In genomic region chr14:25406818-25407217, GRCh38 we compare ENCODE assay signal across 1 cellular context.
TF ChIP-seq lines count a peak whose summit lies in the region.

No MANE protein-coding gene starts in this region.

TF ChIP-seq in K562, 482 proteins besides CTCF, POLR2A, EP300 and RAD21 (continued from another document):
- TF ChIP-seq, protein P1, sequence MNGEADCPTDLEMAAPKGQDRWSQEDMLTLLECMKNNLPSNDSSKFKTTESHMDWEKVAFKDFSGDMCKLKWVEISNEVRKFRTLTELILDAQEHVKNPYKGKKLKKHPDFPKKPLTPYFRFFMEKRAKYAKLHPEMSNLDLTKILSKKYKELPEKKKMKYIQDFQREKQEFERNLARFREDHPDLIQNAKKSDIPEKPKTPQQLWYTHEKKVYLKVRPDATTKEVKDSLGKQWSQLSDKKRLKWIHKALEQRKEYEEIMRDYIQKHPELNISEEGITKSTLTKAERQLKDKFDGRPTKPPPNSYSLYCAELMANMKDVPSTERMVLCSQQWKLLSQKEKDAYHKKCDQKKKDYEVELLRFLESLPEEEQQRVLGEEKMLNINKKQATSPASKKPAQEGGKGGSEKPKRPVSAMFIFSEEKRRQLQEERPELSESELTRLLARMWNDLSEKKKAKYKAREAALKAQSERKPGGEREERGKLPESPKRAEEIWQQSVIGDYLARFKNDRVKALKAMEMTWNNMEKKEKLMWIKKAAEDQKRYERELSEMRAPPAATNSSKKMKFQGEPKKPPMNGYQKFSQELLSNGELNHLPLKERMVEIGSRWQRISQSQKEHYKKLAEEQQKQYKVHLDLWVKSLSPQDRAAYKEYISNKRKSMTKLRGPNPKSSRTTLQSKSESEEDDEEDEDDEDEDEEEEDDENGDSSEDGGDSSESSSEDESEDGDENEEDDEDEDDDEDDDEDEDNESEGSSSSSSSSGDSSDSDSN (IDR thresholded peaks at IDR 0.05; ENCODE audit: borderline replicate concordance in 1 of 2, low read depth in 2 of 2, low read length in 2 of 2): no peak
